ENCODE assay signal across 21 cellular contexts in genomic region chr15:56261854-56262509, GRCh38. TPM values are rescaled to one million over a fixed set of nuclear protein-coding genes. Genes with fewer than 3 reads are reported as not detected.
DNase-seq lines count a peak whose midpoint lies in the region; ATAC-seq, FAIRE-seq and TF ChIP-seq lines count a peak whose summit lies in the region.
"Had no signal": no experiment of that assay in that cellular context is flagged by ENCODE, and none has a peak within 500 bp of the region (broad histone marks: within the 10 kb centered on the region; RNA-seq: fewer than 3 reads in every experiment).

No MANE protein-coding gene starts in this region.

- H3K79me2 ChIP-seq in OCI-LY3 (ENCODE audit: low read length) = no peaks in the 10 kb centered on the region

- WGBS in small intestine, 3 donors = 10 to 38% (median 28%) methylated on average over 4 of the region's 4 CpGs

- H3K9ac ChIP-seq in OCI-LY3 (ENCODE audit: low read length) = no peak overlapping the region

- H3K4me3 ChIP-seq in OCI-LY3 (ENCODE audit: low read length) (no peak overlapping the region), epithelial cell of esophagus (ENCODE audit: low read length) (no peak overlapping the region), small intestine (ENCODE audit: low read depth in 1 of 2, low read length in 2 of 2) (no peak overlapping the region)

- DNase-seq in GM03348 (ENCODE audit: low spot score) = peak; percentile 7
- DNase-seq in epithelial cell of esophagus (ENCODE audit: low read depth) = peak; percentile 54
- DNase-seq in small intestine = peak; percentile 85
- DNase-seq in activated gamma-delta T cell treated with Interleukin-2 at 50 U/mL for 16 hours = no peak
- DNase-seq in CD1c-positive myeloid dendritic cell (ENCODE audit: extremely low spot score) = no peak
- no peak for DNase-seq in Right ventricle myocardium inferior (ENCODE audit: missing footprints)
- DNase-seq: activated CD4-positive, CD25-positive, alpha-beta regulatory T cell treated with anti-CD3 and anti-CD28 coated beads, Interleukin-2, amount 50 U/mL, for 72 hours; activated CD8-positive, alpha-beta memory T cell treated with anti-CD3 and anti-CD28 coated beads, Interleukin-2, amount 50 U/mL, for 48 hours; CD4-positive, CD25-positive, alpha-beta regulatory T cell; islet precursor cell; naive B cell; NCI-H1092 treated with DMSO at 0.1 percent for 48 hours; NCI-H345; stimulated activated CD4-positive, alpha-beta T cell treated with anti-CD3 and anti-CD28 coated beads, Interleukin-4, amount 100 ng/mL, for 4 hours; T-cell had no signal

- no peak overlapping the region for H3K27ac ChIP-seq in OCI-LY3 (ENCODE audit: low read length)
- H3K27ac ChIP-seq in small intestine (ENCODE audit: low read depth in 1 of 2, low read length in 1 of 2) = peak overlapping the region; percentile 5 to 18

- H3K27me3 ChIP-seq in OCI-LY3 (ENCODE audit: low read depth, low read length) (no peaks in the 10 kb centered on the region), small intestine (ENCODE audit: control insufficient read depth in 2 of 2, insufficient read depth in 2 of 2, low read length in 2 of 2) (no peaks in the 10 kb centered on the region)

- H3K9me3 ChIP-seq in OCI-LY3 (ENCODE audit: insufficient read depth, low read length) (no peaks in the 10 kb centered on the region), small intestine (ENCODE audit: control insufficient read depth, low read depth) (no peaks in the 10 kb centered on the region)

- ATAC-seq in HG02642 (IDR thresholded peaks at IDR 0.05; ENCODE audit: poor library complexity, unreplicated experiment) (no peak), Right ventricle myocardium inferior (no peak)
- ATAC-seq: activated naive CD4-positive, alpha-beta T cell treated with anti-CD3 and anti-CD28 coated beads, Interleukin-2, amount 50 U/mL, for 72 hours; HCT116; stimulated activated effector memory CD8-positive, alpha-beta T cell treated with anti-CD3 and anti-CD28 coated beads, Interleukin-12 subunit alpha, Interleukin-12 subunit beta, amount 100 ng/mL, for 72 hours; T-cell had no signal

- no peaks in the 10 kb centered on the region for H4K20me1 ChIP-seq in OCI-LY3 (ENCODE audit: insufficient read depth, low read length)

- H3K4me2 ChIP-seq in OCI-LY3 (ENCODE audit: low read length) = peak overlapping the region; percentile 21; the same call in 1 of the 2 replicates

- H3K36me3 ChIP-seq in OCI-LY3 (replicated peaks; ENCODE audit: low read depth, low read length) = no peaks in the 10 kb centered on the region
- no peaks in the 10 kb centered on the region for H3K36me3 ChIP-seq in small intestine (ENCODE audit: control insufficient read depth in 2 of 2, insufficient read depth in 2 of 2, low read length in 2 of 2)

- H2AFZ ChIP-seq in OCI-LY3 (ENCODE audit: low read depth, low read length) = peak overlapping the region; percentile 60

- H3K4me1 ChIP-seq in OCI-LY3 (ENCODE audit: low read length) (no peaks in the 10 kb centered on the region), small intestine (ENCODE audit: control insufficient read depth in 2 of 2, insufficient read depth in 1 of 2, low read depth in 1 of 2, low read length in 1 of 2) (no peaks in the 10 kb centered on the region)

- FAIRE-seq in small intestine (lab: Jason Lieb, UNC) = no peak
- FAIRE-seq: endometrium had no signal

- intact Hi-C loops in Right ventricle myocardium inferior (cut with DNase I) = no loop called here

- no peak for TF ChIP-seq CTCF in OCI-LY3 (IDR thresholded peaks at IDR 0.05; ENCODE audit: low read depth, low read length)
- TF ChIP-seq CTCF in epithelial cell of esophagus (IDR thresholded peaks at IDR 0.05; ENCODE audit: insufficient read depth, low read depth, low read length, missing control alignments) = no peak

RNA-seq across cellular contexts. Expression of gene RFX7, which starts 18.3 kb away (rescaled TPM):
- polyA plus RNA-seq in small intestine = 1 to 10 TPM; 1.4 to 3.8 (median 2.2) TPM
- 5.8 TPM for total RNA-seq in Right ventricle myocardium inferior

Comparison
In these comparisons a context has a peak if more than half of its experiments do, and no peak if none do; other contexts are left out.
1. DNase-seq: peak in GM03348 (single experiment), epithelial cell of esophagus (single experiment) and small intestine (single experiment); none in activated gamma-delta T cell treated with Interleukin-2 at 50 U/mL for 16 hours (single experiment), CD1c-positive myeloid dendritic cell (single experiment) and Right ventricle myocardium inferior (single experiment).